Comparison of ENCODE assay signal across 24 cellular contexts in the genomic region with DNA sequence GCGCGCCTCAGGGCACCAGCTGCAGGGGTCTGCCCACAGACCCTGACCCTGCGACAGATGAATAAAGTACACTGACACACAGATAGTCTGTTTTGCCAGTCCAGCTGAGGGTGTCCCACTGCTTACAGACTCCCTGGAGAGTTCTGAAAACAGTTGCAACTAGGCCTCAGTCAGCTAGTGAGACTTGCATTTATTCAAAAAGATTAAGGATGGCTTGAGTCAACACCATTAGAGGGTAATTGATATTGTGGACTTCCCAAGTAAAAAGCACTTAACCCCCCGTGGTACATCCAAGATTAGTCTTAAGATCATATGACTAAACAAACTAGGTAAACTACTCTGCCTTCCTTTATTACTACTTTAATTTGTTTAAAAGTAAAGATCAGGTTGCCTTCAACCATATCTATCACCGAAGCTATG. TPM values are rescaled to one million over a fixed set of nuclear protein-coding genes. Genes with fewer than 3 reads are reported as not detected.
A peak's percentile ranks its signal among the peaks of the same experiment; 100 is the strongest.
DNase-seq lines count a peak whose midpoint lies in the region; ATAC-seq and TF ChIP-seq lines count a peak whose summit lies in the region.
"Had no signal": no experiment of that assay in that cellular context is flagged by ENCODE, and none has a peak within 500 bp of the region (broad histone marks: within the 10 kb centered on the region; RNA-seq: fewer than 3 reads in every experiment).

No MANE protein-coding gene starts in this region.

- intact Hi-C loops in Caco-2 (cut with micrococcal nuclease; ENCODE audit: unreplicated experiment) = no loop called here

- H3K4me1 ChIP-seq in HUES6 (ENCODE audit: control insufficient read depth, insufficient read depth, low read length) (peaks cover 34% of the 10 kb centered on the region), Caco-2 (no peaks in the 10 kb centered on the region)
- H3K4me1 ChIP-seq: A549, BLaER1, esophagus squamous epithelium had no signal

- H3K4me3 Mint-ChIP-seq in memory B cell = no peak overlapping the region
- no peak overlapping the region for H3K4me3 Mint-ChIP-seq in Caco-2 (ENCODE audit: unreplicated experiment)
- H3K4me3 Mint-ChIP-seq: activated CD4-positive, alpha-beta T cell treated with anti-CD3 and anti-CD28 coated beads, Interleukin-2, amount 10 ng/mL, durations not matched to agents 7 days and 5 days; stimulated activated effector memory CD8-positive, alpha-beta T cell treated with anti-CD3 and anti-CD28 coated beads, Interleukin-12 subunit alpha, Interleukin-12 subunit beta, amount 100 ng/mL, for 72 hours had no signal

- H3K9ac ChIP-seq in HUES6 (ENCODE audit: low read length) (peak overlapping the region; percentile 31), SK-N-MC (ENCODE audit: insufficient read length) (no peak overlapping the region)
- H3K9ac ChIP-seq: BLaER1 had no signal

- peak overlapping the region; percentile 30 for H3K4me3 ChIP-seq in HUES6 (ENCODE audit: low read depth, low read length)
- H3K4me3 ChIP-seq in SK-N-MC = no peak overlapping the region
- no peak overlapping the region for H3K4me3 ChIP-seq in Caco-2 (ENCODE audit: low read depth, low read length)
- H3K4me3 ChIP-seq: A549, BLaER1, esophagus squamous epithelium, ovary had no signal

- no peaks in the 10 kb centered on the region for H3K27me3 ChIP-seq in HUES6 (ENCODE audit: control insufficient read depth, insufficient read depth, low read length)
- no peaks in the 10 kb centered on the region for H3K27me3 ChIP-seq in Caco-2 (replicated peaks; ENCODE audit: control insufficient read depth, insufficient read depth, low read length)
- H3K27me3 ChIP-seq: BLaER1, esophagus squamous epithelium, ovary had no signal

- H3K27me3 Mint-ChIP-seq in memory B cell (no peaks in the 10 kb centered on the region), Caco-2 (ENCODE audit: insufficient read depth, unreplicated experiment) (no peaks in the 10 kb centered on the region)
- H3K27me3 Mint-ChIP-seq: activated CD4-positive, alpha-beta T cell treated with anti-CD3 and anti-CD28 coated beads, Interleukin-2, amount 10 ng/mL, durations not matched to agents 7 days and 5 days had no signal

- BruUV-seq in Caco-2 (replicated peaks; lab: Mats Ljungman, UMichigan) = no TSS peak

- DNase-seq in NCI-H82 (lab: John Stamatoyannopoulos, UW) (peak; percentile 5), NCI-H82 treated with DMSO at 0.1 percent for 48 hours (lab: John Stamatoyannopoulos, UW; ENCODE audit: unreplicated experiment) (no peak), SK-N-MC (ENCODE audit: low read depth, low spot score) (no peak), memory B cell (ENCODE audit: low spot score in 2 of 2) (no peak), NCI-H1092 treated with DMSO at 0.1 percent for 48 hours (lab: John Stamatoyannopoulos, UW) (no peak), Caco-2 (no peak)
- DNase-seq: activated CD4-positive, alpha-beta T cell treated with anti-CD3 and anti-CD28 coated beads, Interleukin-2, amount 10 ng/mL, durations not matched to agents 7 days and 5 days; activated CD8-positive, alpha-beta memory T cell treated with anti-CD3 and anti-CD28 coated beads, Interleukin-2, amount 50 U/mL, for 4 hours; activated gamma-delta T cell treated with Interleukin-2 at 50 U/mL for 16 hours; anterior cingulate cortex; cerebellar nuclear complex; effector CD4-positive, alpha-beta T cell; esophagus squamous epithelium; GDM1; left ventricle myocardium superior; NCI-H2227 treated with DMSO at 0.1 percent for 48 hours; ovary had no signal

- ATAC-seq in memory B cell (ENCODE audit: low read depth) = no peak
- ATAC-seq in HG03432 (IDR thresholded peaks at IDR 0.05; ENCODE audit: unreplicated experiment) = no peak
- ATAC-seq: left ventricle myocardium superior; Right ventricle myocardium inferior; sciatic nerve; stimulated activated effector memory CD8-positive, alpha-beta T cell treated with anti-CD3 and anti-CD28 coated beads, Interleukin-12 subunit alpha, Interleukin-12 subunit beta, amount 100 ng/mL, for 72 hours had no signal

- peak overlapping the region; percentile 76 for H3K27ac Mint-ChIP-seq in memory B cell
- no peak overlapping the region for H3K27ac Mint-ChIP-seq in Caco-2 (ENCODE audit: unreplicated experiment)
- H3K27ac Mint-ChIP-seq: activated CD4-positive, alpha-beta T cell treated with anti-CD3 and anti-CD28 coated beads, Interleukin-2, amount 10 ng/mL, durations not matched to agents 7 days and 5 days; stimulated activated effector memory CD8-positive, alpha-beta T cell treated with anti-CD3 and anti-CD28 coated beads, Interleukin-12 subunit alpha, Interleukin-12 subunit beta, amount 100 ng/mL, for 72 hours had no signal

- POLR2A ChIA-PET in Caco-2 (lab: Charles Lee) = no interaction called here

- H3K36me3 Mint-ChIP-seq in memory B cell = peaks cover 2% of the 10 kb centered on the region
- H3K36me3 Mint-ChIP-seq in Caco-2 (ENCODE audit: insufficient read depth, unreplicated experiment) = peaks cover 37% of the 10 kb centered on the region

- no peaks in the 10 kb centered on the region for H3K9me3 ChIP-seq in HUES6 (ENCODE audit: control insufficient read depth, insufficient read depth, low read depth, low read length)
- no peaks in the 10 kb centered on the region for H3K9me3 ChIP-seq in SK-N-MC (ENCODE audit: low read depth, low read length)
- no peaks in the 10 kb centered on the region for H3K9me3 ChIP-seq in Caco-2
- H3K9me3 ChIP-seq: A549, BLaER1, esophagus squamous epithelium, ovary had no signal

- H3K9me3 Mint-ChIP-seq in memory B cell (no peaks in the 10 kb centered on the region), Caco-2 (ENCODE audit: unreplicated experiment) (no peaks in the 10 kb centered on the region)
- H3K9me3 Mint-ChIP-seq: activated CD4-positive, alpha-beta T cell treated with anti-CD3 and anti-CD28 coated beads, Interleukin-2, amount 10 ng/mL, durations not matched to agents 7 days and 5 days; stimulated activated effector memory CD8-positive, alpha-beta T cell treated with anti-CD3 and anti-CD28 coated beads, Interleukin-12 subunit alpha, Interleukin-12 subunit beta, amount 100 ng/mL, for 72 hours had no signal

- CTCF ChIA-PET in Caco-2 (lab: Charles Lee) = no interaction called here

- TF ChIP-seq CTCF in Caco-2 (IDR thresholded peaks at IDR 0.05; ENCODE audit: insufficient read depth in 1 of 2, low read depth in 1 of 2, low read length in 1 of 2, severe bottlenecking in 1 of 2, unreplicated experiment in 1 of 2) = no peak

- H3K27ac ChIP-seq in HUES6 (ENCODE audit: low read depth, low read length) = peak overlapping the region; percentile 84
- 0 out of 2 replicates have a peak overlapping the region, but pooled peaks have one; percentile 5 for H3K27ac ChIP-seq in SK-N-MC
- H3K27ac ChIP-seq: A549, BLaER1, esophagus squamous epithelium, ovary had no signal

- no peaks in the 10 kb centered on the region for H3K4me1 Mint-ChIP-seq in memory B cell
- no peaks in the 10 kb centered on the region for H3K4me1 Mint-ChIP-seq in Caco-2 (ENCODE audit: low read depth, unreplicated experiment)
- H3K4me1 Mint-ChIP-seq: stimulated activated effector memory CD8-positive, alpha-beta T cell treated with anti-CD3 and anti-CD28 coated beads, Interleukin-12 subunit alpha, Interleukin-12 subunit beta, amount 100 ng/mL, for 72 hours had no signal

- H3K36me3 ChIP-seq in HUES6 (ENCODE audit: control insufficient read depth, insufficient read depth, low read length) (peaks cover 26% of the 10 kb centered on the region), SK-N-MC (ENCODE audit: insufficient read depth, low read length) (peaks cover 59% of the 10 kb centered on the region), Caco-2 (ENCODE audit: control insufficient read depth, insufficient read depth, low read length) (no peaks in the 10 kb centered on the region)
- H3K36me3 ChIP-seq: ovary had no signal

RNA-seq across cellular contexts. Expression of gene PSEN1, which starts 11.1 kb away (rescaled TPM):
- 74.8 and 76.8 TPM in 2 replicates for total RNA-seq in Caco-2 (2022)
